In genomic region chr6:31994421-31994820, GRCh38 we compare ENCODE assay signal across 2 cellular contexts. TPM values are rescaled to one million over a fixed set of nuclear protein-coding genes. Genes with fewer than 3 reads are reported as not detected.
"Had no signal": no experiment of that assay in that cellular context is flagged by ENCODE, and none has a peak within 500 bp of the region (broad histone marks: within the 10 kb centered on the region; RNA-seq: fewer than 3 reads in every experiment).

No MANE protein-coding gene starts in this region.

RNA-seq across cellular contexts. Expression of gene C4A, which starts 12.6 kb away (rescaled TPM):
- total RNA-seq: HT1080 had no signal

RNA-seq across cellular contexts. Expression of gene C4B, which starts 20.2 kb away (rescaled TPM):
- polyA plus RNA-seq: IgD-negative memory B cell had no signal
